ENCODE assay signal across 15 cellular contexts in genomic region chr18:58309610-58310239, GRCh38.
DNase-seq lines count a peak whose midpoint lies in the region; ATAC-seq, FAIRE-seq and TF ChIP-seq lines count a peak whose summit lies in the region.
"Had no signal": no experiment of that assay in that cellular context is flagged by ENCODE, and none has a peak within 500 bp of the region (broad histone marks: within the 10 kb centered on the region; RNA-seq: fewer than 3 reads in every experiment).

No MANE protein-coding gene starts in this region.

- no peak for DNase-seq in Calu3
- DNase-seq in cardiac muscle cell (ENCODE audit: low read depth in 1 of 2, low spot score in 1 of 2): no peak
- peak in 1 of 6 donors; percentile 40 for DNase-seq in pancreas
- DNase-seq in spleen: no peak
- DNase-seq in NCI-H1694 treated with DMSO at 0.1 percent for 48 hours (lab: John Stamatoyannopoulos, UW): no peak
- DNase-seq in nucleus accumbens (lab: John Stamatoyannopoulos, UW): no peak
- DNase-seq: activated gamma-delta T cell treated with Interleukin-2 at 50 U/mL for 16 hours, GF-D8, NCI-H146, NCI-H524 treated with DMSO at 0.1 percent for 48 hours, T1000 had no signal

- H3K4me3 ChIP-seq in cardiac muscle cell (no peak overlapping the region), pancreas (no peak overlapping the region), spleen (no peak overlapping the region)

- H3K36me3 Mint-ChIP-seq in Calu3 (ENCODE audit: insufficient read depth, unreplicated experiment): peaks cover 38% of the 10 kb centered on the region

- no peak for TF ChIP-seq CTCF in Calu3 (IDR thresholded peaks at IDR 0.05; ENCODE audit: unreplicated experiment)
- no peak for TF ChIP-seq CTCF in VCaP (conservative IDR thresholded peaks at IDR 0.05)
- TF ChIP-seq CTCF in cardiac muscle cell (IDR thresholded peaks at IDR 0.05; ENCODE audit: low read depth, low read length): no peak
- TF ChIP-seq CTCF in pancreas (IDR thresholded peaks at IDR 0.05): no peak
- no peak for TF ChIP-seq CTCF in spleen (IDR thresholded peaks at IDR 0.05 in 8 of 11, conservative IDR thresholded peaks at IDR 0.05 in 3 of 11)

- BruUV-seq in Calu3 (replicated peaks; lab: Mats Ljungman, UMichigan): no TSS peak

- CTCF ChIA-PET in Calu3 (lab: Charles Lee): interaction anchor here (1.6 kb wide), 1 partner anchor 88 kb away, joined by 4 read pairs; no protein-coding TSS in a partner anchor

- no peak for TF ChIP-seq POLR2A in spleen (IDR thresholded peaks at IDR 0.05)

- H3K36me3 ChIP-seq in cardiac muscle cell (no peaks in the 10 kb centered on the region), pancreas (no peaks in the 10 kb centered on the region), spleen (no peaks in the 10 kb centered on the region)

- H3K4me3 Mint-ChIP-seq in Calu3 (ENCODE audit: low read depth, unreplicated experiment): peak overlapping the region; percentile 1
- H3K4me3 Mint-ChIP-seq: stimulated activated naive CD8-positive, alpha-beta T cell treated with anti-CD3 and anti-CD28 coated beads, Interleukin-15, Interleukin-2, amounts not matched to agents 100 ng/mL and 50 ng/mL, for 24 hours had no signal

- peak overlapping the region; percentile 56 for H3K27ac Mint-ChIP-seq in Calu3 (ENCODE audit: unreplicated experiment)
- H3K27ac Mint-ChIP-seq: stimulated activated naive CD8-positive, alpha-beta T cell treated with anti-CD3 and anti-CD28 coated beads, Interleukin-15, Interleukin-2, amounts not matched to agents 100 ng/mL and 50 ng/mL, for 24 hours had no signal

- FAIRE-seq in pancreas (lab: Jason Lieb, UNC): no peak

- H3K27me3 Mint-ChIP-seq in Calu3 (ENCODE audit: unreplicated experiment): no peaks in the 10 kb centered on the region
- H3K27me3 Mint-ChIP-seq: IgD-negative memory B cell had no signal

- H3K27ac ChIP-seq in VCaP (peak overlapping the region; percentile 38), cardiac muscle cell (peak overlapping the region; percentile 27), pancreas (peak overlapping the region; percentile 64 to 87 (median 70)), spleen (no peak overlapping the region)

- ATAC-seq in pancreas (peak in 2 of 4 donors; percentile 20 to 22), HG03469 (IDR thresholded peaks at IDR 0.05; ENCODE audit: unreplicated experiment) (no peak)

- no peaks in the 10 kb centered on the region for H3K4me1 ChIP-seq in cardiac muscle cell (ENCODE audit: low read depth)
- H3K4me1 ChIP-seq in pancreas: peaks cover 24 to 46% (median 34%) of the 10 kb centered on the region in 3 donors
- no peaks in the 10 kb centered on the region for H3K4me1 ChIP-seq in spleen

- no peaks in the 10 kb centered on the region for H3K27me3 ChIP-seq in cardiac muscle cell
- no peaks in the 10 kb centered on the region for H3K27me3 ChIP-seq in pancreas
- no peaks in the 10 kb centered on the region for H3K27me3 ChIP-seq in spleen (replicated peaks in 1 of 7)

- WGBS in pancreas, 2 donors: 67 to 70% methylated on average over 7 of the region's 7 CpGs
- WGBS in spleen, 5 donors: 87 to 92% (median 88%) methylated on average over 7 of the region's 7 CpGs

- H3K9me3 Mint-ChIP-seq in Calu3 (ENCODE audit: low read depth, unreplicated experiment): peaks cover 2% of the 10 kb centered on the region

- no peaks in the 10 kb centered on the region for H3K9me3 ChIP-seq in cardiac muscle cell (ENCODE audit: low read depth)
- H3K9me3 ChIP-seq in pancreas: no peaks in the 10 kb centered on the region
- peaks cover 0 to 19% (median 17%) of the 10 kb centered on the region in 8 donors for H3K9me3 ChIP-seq in spleen

- intact Hi-C loops in Calu3 (cut with micrococcal nuclease; ENCODE audit: unreplicated experiment) (loop anchor here (1.0 to 10.0 kb wide), 3 partner anchors 22 to 425 kb away; partner anchors contain the start of gene NEDD4L), pancreas (cut with DNase I) (no loop called here), spleen (cut with DNase I; ENCODE audit: low total_unique reads) (no loop called here)

- H3K4me1 Mint-ChIP-seq in Calu3 (ENCODE audit: low read depth, unreplicated experiment): peaks cover 54% of the 10 kb centered on the region

Comparison
In these comparisons a context has a peak if more than half of its experiments do, and no peak if none do; other contexts are left out.
1. H3K27ac ChIP-seq: peak in VCaP (single experiment), cardiac muscle cell (single experiment) and pancreas (4 of 4); none in spleen (0 of 8).